Comparison of ENCODE assay signal across 23 cellular contexts in genomic region chr5:44402084-44402483, GRCh38. TPM values are rescaled to one million over a fixed set of nuclear protein-coding genes. Genes with fewer than 3 reads are reported as not detected.
DNase-seq lines count a peak whose midpoint lies in the region; ATAC-seq and TF ChIP-seq lines count a peak whose summit lies in the region.
"Had no signal": no experiment of that assay in that cellular context is flagged by ENCODE, and none has a peak within 500 bp of the region (broad histone marks: within the 10 kb centered on the region; RNA-seq: fewer than 3 reads in every experiment).

No MANE protein-coding gene starts in this region.

- H3K27ac Mint-ChIP-seq in activated T-helper 17 cell treated with anti-CD3 and anti-CD28 coated beads, Interleukin-2, amount 50 U/mL, for 72 hours: no peak overlapping the region
- H3K27ac Mint-ChIP-seq in T-cell: no peak overlapping the region
- H3K27ac Mint-ChIP-seq: CD8-positive, alpha-beta T cell; GM23338; IgD-negative memory B cell; T-helper 1 cell treated with Interleukin-12 subunit alpha and Interleukin-12 subunit beta and Interleukin-4 antibody, amounts not matched to agents 30 μg/mL and 1 μg/mL, for 36 hours had no signal

- DNase-seq in activated CD4-positive, CD25-positive, alpha-beta regulatory T cell treated with anti-CD3 and anti-CD28 coated beads, Interleukin-2, amount 50 U/mL, for 72 hours: no peak
- DNase-seq in T-cell (no peak), spleen (no peak)
- DNase-seq: Calu3; CD8-positive, alpha-beta T cell; DMS53; Karpas-422; NCI-H1436 treated with DMSO at 0.1 percent for 48 hours; NCI-H2029; NCI-H345; NCI-H526; PC-9 had no signal

- ATAC-seq in GM18508 (IDR thresholded peaks at IDR 0.05; ENCODE audit: insufficient read depth, unreplicated experiment): peak; percentile 41
- peak; percentile 74 for ATAC-seq in GM18867 (IDR thresholded peaks at IDR 0.05; ENCODE audit: unreplicated experiment)
- ATAC-seq in HG02610 (IDR thresholded peaks at IDR 0.05; ENCODE audit: unreplicated experiment): peak; percentile 83
- ATAC-seq in activated T-helper 17 cell treated with anti-CD3 and anti-CD28 coated beads, Interleukin-2, amount 50 U/mL, for 72 hours (replicated peaks): peak; percentile 19
- ATAC-seq in T-cell (replicated peaks in 1 of 4): no peak
- ATAC-seq: CD8-positive, alpha-beta T cell; GM23338; HCT116 had no signal

- H3K36me3 ChIP-seq in spleen: no peaks in the 10 kb centered on the region
- H3K36me3 ChIP-seq: BLaER1 treated with 17β-estradiol and CSF1 and Interleukin-3, amounts not matched to agents 10 nM and 100 nM had no signal

- H3K27me3 ChIP-seq in spleen (replicated peaks in 1 of 7): no peaks in the 10 kb centered on the region
- H3K27me3 ChIP-seq: BLaER1 treated with 17β-estradiol and CSF1 and Interleukin-3, amounts not matched to agents 10 nM and 100 nM had no signal

- no peak for TF ChIP-seq POLR2A in spleen (IDR thresholded peaks at IDR 0.05)

- H3K27ac ChIP-seq in spleen: no peak overlapping the region
- H3K27ac ChIP-seq: BLaER1 treated with 17β-estradiol and CSF1 and Interleukin-3, amounts not matched to agents 10 nM and 100 nM; PC-9; RWPE1 had no signal

- H3K4me1 ChIP-seq in spleen: no peaks in the 10 kb centered on the region

- H3K9me3 Mint-ChIP-seq in activated T-helper 17 cell treated with anti-CD3 and anti-CD28 coated beads, Interleukin-2, amount 50 U/mL, for 72 hours: peaks cover 4% of the 10 kb centered on the region
- H3K9me3 Mint-ChIP-seq in T-cell: peaks cover 2 to 12% (median 8%) of the 10 kb centered on the region in 3 donors
- H3K9me3 Mint-ChIP-seq: GM23338 had no signal

- intact Hi-C loops in spleen (cut with DNase I; ENCODE audit: low total_unique reads): no loop called here

- POLR2A ChIA-PET in T-cell (lab: Charles Lee): no interaction called here

- WGBS in spleen, 5 donors: 63 to 67% (median 64%) methylated on average over 2 of the region's 2 CpGs

- H3K4me1 Mint-ChIP-seq in activated T-helper 17 cell treated with anti-CD3 and anti-CD28 coated beads, Interleukin-2, amount 50 U/mL, for 72 hours: no peaks in the 10 kb centered on the region
- H3K4me1 Mint-ChIP-seq in T-cell: no peaks in the 10 kb centered on the region

- peaks cover 0 to 3% (median 0%) of the 10 kb centered on the region in 8 donors for H3K9me3 ChIP-seq in spleen

- no peak overlapping the region for H3K4me3 Mint-ChIP-seq in activated T-helper 17 cell treated with anti-CD3 and anti-CD28 coated beads, Interleukin-2, amount 50 U/mL, for 72 hours
- no peak overlapping the region for H3K4me3 Mint-ChIP-seq in T-cell
- H3K4me3 Mint-ChIP-seq: CD8-positive, alpha-beta T cell; GM23338; IgD-negative memory B cell; T-helper 1 cell treated with Interleukin-12 subunit alpha and Interleukin-12 subunit beta and Interleukin-4 antibody, amounts not matched to agents 30 μg/mL and 1 μg/mL, for 36 hours had no signal

- H3K36me3 Mint-ChIP-seq in activated T-helper 17 cell treated with anti-CD3 and anti-CD28 coated beads, Interleukin-2, amount 50 U/mL, for 72 hours (ENCODE audit: low read depth): no peaks in the 10 kb centered on the region
- H3K36me3 Mint-ChIP-seq in T-cell: no peaks in the 10 kb centered on the region
- H3K36me3 Mint-ChIP-seq: CD8-positive, alpha-beta T cell; IgD-negative memory B cell had no signal

- CTCF ChIA-PET in T-cell (lab: Charles Lee): no interaction called here

- H3K4me3 ChIP-seq in spleen: no peak overlapping the region
- H3K4me3 ChIP-seq: BLaER1 treated with 17β-estradiol and CSF1 and Interleukin-3, amounts not matched to agents 10 nM and 100 nM; GM23338; PC-9 had no signal

- H3K27me3 Mint-ChIP-seq in activated T-helper 17 cell treated with anti-CD3 and anti-CD28 coated beads, Interleukin-2, amount 50 U/mL, for 72 hours: no peaks in the 10 kb centered on the region
- H3K27me3 Mint-ChIP-seq in T-cell: no peaks in the 10 kb centered on the region
- H3K27me3 Mint-ChIP-seq: IgD-negative memory B cell had no signal

- no peak for TF ChIP-seq CTCF in spleen (IDR thresholded peaks at IDR 0.05 in 8 of 11, conservative IDR thresholded peaks at IDR 0.05 in 3 of 11)

RNA-seq across cellular contexts. Expression of gene FGF10, which starts 12.9 kb away (rescaled TPM):
- not detected for total RNA-seq in activated T-helper 17 cell treated with anti-CD3 and anti-CD28 coated beads, Interleukin-2, amount 50 U/mL, for 72 hours
- total RNA-seq in T-cell (not detected), spleen (not detected)
- polyA plus RNA-seq in spleen: under 1 TPM in 2 of 3 donors, not detected in 1; 0.03 to 0.22 TPM
- total RNA-seq: Calu3; CD8-positive, alpha-beta T cell; MCF 10A; PC-9 had no signal
- polyA plus RNA-seq: IgD-negative memory B cell had no signal

Comparison
In these comparisons a context has a peak if more than half of its experiments do, and no peak if none do; other contexts are left out.
1. ATAC-seq: peak in GM18508 (single experiment), GM18867 (single experiment), HG02610 (single experiment) and activated T-helper 17 cell treated with anti-CD3 and anti-CD28 coated beads, Interleukin-2, amount 50 U/mL, for 72 hours (single experiment); none in T-cell (0 of 4).